Comparison of ENCODE assay signal across 27 cellular contexts in the genomic region with DNA sequence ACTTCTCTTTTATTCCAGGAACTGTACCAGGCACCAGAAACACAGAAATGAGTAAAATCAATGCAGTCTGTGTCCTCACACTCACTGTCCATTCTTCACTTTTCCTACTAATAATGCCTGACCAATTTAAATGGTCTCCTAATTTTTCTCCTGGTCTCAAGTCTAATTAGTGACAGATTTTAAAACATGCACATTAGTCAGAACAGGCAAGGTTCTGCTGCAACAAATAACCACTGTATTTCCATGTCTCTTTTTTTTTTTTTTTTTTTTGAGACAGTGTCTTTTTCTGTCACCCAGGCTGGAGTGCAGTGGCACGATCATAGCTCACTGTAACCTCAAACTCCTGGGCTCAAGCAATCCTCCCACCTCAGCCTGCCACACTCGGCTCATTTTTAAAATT.
"Had no signal": no experiment of that assay in that cellular context is flagged by ENCODE, and none has a peak within 500 bp of the region (broad histone marks: within the 10 kb centered on the region; RNA-seq: fewer than 3 reads in every experiment).

No MANE protein-coding gene starts in this region.

- FAIRE-seq: colon, endometrium, endothelial cell of umbilical vein, frontal cortex had no signal

- H3K4me1 ChIP-seq: colonic mucosa, foreskin keratinocyte had no signal

- H3K27ac ChIP-seq: colonic mucosa, coronary artery, dorsolateral prefrontal cortex, epithelial cell of prostate, esophagus muscularis mucosa, esophagus squamous epithelium, foreskin keratinocyte, gastrocnemius medialis, gastroesophageal sphincter, heart left ventricle, heart right ventricle had no signal

- H3K36me3 ChIP-seq: colonic mucosa, esophagus muscularis mucosa, esophagus squamous epithelium, gastrocnemius medialis, gastroesophageal sphincter, heart left ventricle, heart right ventricle had no signal

- H3K27me3 ChIP-seq: colonic mucosa, dorsolateral prefrontal cortex, esophagus muscularis mucosa, esophagus squamous epithelium, foreskin keratinocyte, gastrocnemius medialis, gastroesophageal sphincter, heart left ventricle, heart right ventricle had no signal

- DNase-seq: colonic mucosa; cortex of kidney; dermis blood vessel endothelial cell; dorsolateral prefrontal cortex; effector CD4-positive, alpha-beta T cell; effector CD8-positive, alpha-beta T cell; effector memory CD4-positive, alpha-beta T cell; effector memory CD8-positive, alpha-beta T cell; endodermal cell; erythroblast; esophagus squamous epithelium; foreskin fibroblast; foreskin keratinocyte; foreskin melanocyte; gastrocnemius medialis; glutamatergic neuron; heart left ventricle; heart right ventricle had no signal

- H3K9me3 ChIP-seq: colonic mucosa, esophagus muscularis mucosa, esophagus squamous epithelium, gastrocnemius medialis, gastroesophageal sphincter, heart left ventricle, heart right ventricle had no signal

- ATAC-seq: effector memory CD8-positive, alpha-beta T cell; esophagus mucosa; gastrocnemius medialis; gastroesophageal sphincter; heart left ventricle; heart right ventricle had no signal

- H3K4me3 ChIP-seq: colonic mucosa, coronary artery, dorsolateral prefrontal cortex, esophagus muscularis mucosa, esophagus squamous epithelium, gastrocnemius medialis, gastroesophageal sphincter, heart left ventricle, heart right ventricle had no signal
